In genomic region chr6:4870821-4871494, GRCh38 we compare ENCODE assay signal across 1 cellular context.
TF ChIP-seq lines count a peak whose summit lies in the region.

No MANE protein-coding gene starts in this region.

TF ChIP-seq in SK-N-SH, 30 proteins besides CTCF, POLR2A, EP300 and RAD21 (continued from another document):
- TF ChIP-seq, protein P1, sequence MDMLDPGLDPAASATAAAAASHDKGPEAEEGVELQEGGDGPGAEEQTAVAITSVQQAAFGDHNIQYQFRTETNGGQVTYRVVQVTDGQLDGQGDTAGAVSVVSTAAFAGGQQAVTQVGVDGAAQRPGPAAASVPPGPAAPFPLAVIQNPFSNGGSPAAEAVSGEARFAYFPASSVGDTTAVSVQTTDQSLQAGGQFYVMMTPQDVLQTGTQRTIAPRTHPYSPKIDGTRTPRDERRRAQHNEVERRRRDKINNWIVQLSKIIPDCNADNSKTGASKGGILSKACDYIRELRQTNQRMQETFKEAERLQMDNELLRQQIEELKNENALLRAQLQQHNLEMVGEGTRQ (IDR thresholded peaks at IDR 0.05; ENCODE audit: borderline replicate concordance, low read depth, low read length) = no peak
- no peak for TF ChIP-seq JUND (IDR thresholded peaks at IDR 0.05)
